1 cellular context compared by ENCODE assay signal in genomic region chr1:93344886-93345632, GRCh38.
TF ChIP-seq lines count a peak whose summit lies in the region.

No MANE protein-coding gene starts in this region.

TF ChIP-seq in IMR-90, 13 proteins besides CTCF, POLR2A, EP300 and RAD21:
- TF ChIP-seq USF2 (IDR thresholded peaks at IDR 0.05; ENCODE audit: low read depth, low read length): no peak
- no peak for TF ChIP-seq BHLHE40 (IDR thresholded peaks at IDR 0.05; ENCODE audit: low read depth, low read length)
- no peak for TF ChIP-seq MAFK (IDR thresholded peaks at IDR 0.05; ENCODE audit: low read depth, low read length)
- TF ChIP-seq MXI1 (IDR thresholded peaks at IDR 0.05; ENCODE audit: borderline replicate concordance, low read depth, low read length): no peak
- TF ChIP-seq SMC3 (IDR thresholded peaks at IDR 0.05; ENCODE audit: low read depth, low read length): no peak
- no peak for TF ChIP-seq RCOR1 (IDR thresholded peaks at IDR 0.05; ENCODE audit: insufficient replicate concordance, low read length)
- TF ChIP-seq RFX5 (IDR thresholded peaks at IDR 0.05; ENCODE audit: low read depth, low read length): no peak
- no peak for TF ChIP-seq CEBPB (IDR thresholded peaks at IDR 0.05; ENCODE audit: low read depth, low read length)
- TF ChIP-seq ELK1 (IDR thresholded peaks at IDR 0.05; ENCODE audit: borderline replicate concordance, low read depth, low read length): no peak
- no peak for TF ChIP-seq FOS (IDR thresholded peaks at IDR 0.05; ENCODE audit: low read depth, low read length)
- TF ChIP-seq MAZ (IDR thresholded peaks at IDR 0.05; ENCODE audit: borderline replicate concordance, low read depth, low read length): no peak
- no peak for TF ChIP-seq CHD1 (IDR thresholded peaks at IDR 0.05; ENCODE audit: low read depth, low read length)
- no peak for TF ChIP-seq NFE2L2 (IDR thresholded peaks at IDR 0.05; ENCODE audit: low read depth, low read length)
